8 cellular contexts compared by ENCODE assay signal in genomic region chr17:50477976-50478375, GRCh38. TPM values are rescaled to one million over a fixed set of nuclear protein-coding genes. Genes with fewer than 3 reads are reported as not detected.
DNase-seq lines count a peak whose midpoint lies in the region; ATAC-seq and TF ChIP-seq lines count a peak whose summit lies in the region.

No MANE protein-coding gene starts in this region.

- ATAC-seq in Panc1 (no peak), GM21723 (IDR thresholded peaks at IDR 0.05; ENCODE audit: unreplicated experiment) (no peak)

- H3K27ac ChIP-seq in DOHH2 (ENCODE audit: low read depth, low read length) (peak overlapping the region; percentile 65; the same call in 1 of the 2 replicates), Panc1 (ENCODE audit: low read length) (peak overlapping the region; percentile 93), esophagus muscularis mucosa (replicated peaks in 1 of 4) (peak overlapping the region; percentile 86 to 92 (median 88))

- H3K4me3 ChIP-seq in DOHH2 (ENCODE audit: low read length) = peak overlapping the region; percentile 89
- peak overlapping the region; percentile 88 to 98; a peak in 3 of 4 replicates for H3K4me3 ChIP-seq in Panc1 (ENCODE audit: low read depth in 2 of 2, low read length in 2 of 2)
- peak overlapping the region in 3 of 4 donors; percentile 72 to 86 (median 80) for H3K4me3 ChIP-seq in esophagus muscularis mucosa

- H3K27me3 Mint-ChIP-seq in progenitor cell of endocrine pancreas = peaks cover 9% of the 10 kb centered on the region

- peaks cover 13% of the 10 kb centered on the region for H3K79me2 ChIP-seq in DOHH2 (ENCODE audit: control insufficient read depth, low read length)

- no peaks in the 10 kb centered on the region for H3K9me3 Mint-ChIP-seq in progenitor cell of endocrine pancreas (ENCODE audit: low read depth)

- WGBS in esophagus muscularis mucosa = 73% methylated on average over 7 of the region's 7 CpGs

- H3K4me1 Mint-ChIP-seq in progenitor cell of endocrine pancreas (ENCODE audit: low read depth) = peaks cover 11% of the 10 kb centered on the region

- intact Hi-C loops in Panc1 (cut with micrococcal nuclease; ENCODE audit: unreplicated experiment) (no loop called here), esophagus muscularis mucosa (cut with DNase I) (no loop called here)

- H3K27ac Mint-ChIP-seq in progenitor cell of endocrine pancreas = peak overlapping the region; percentile 97

- peak overlapping the region; percentile 61 for H3K4me2 ChIP-seq in DOHH2 (ENCODE audit: low read length)

- H3F3A ChIP-seq in DOHH2 (ENCODE audit: control insufficient read depth, insufficient read depth) = peaks cover 7% of the 10 kb centered on the region

- H3K4me3 Mint-ChIP-seq in progenitor cell of endocrine pancreas (ENCODE audit: low read depth) = peak overlapping the region; percentile 77

- H3K9me3 ChIP-seq in DOHH2 (ENCODE audit: control insufficient read depth, insufficient read depth, low read length) = no peaks in the 10 kb centered on the region
- H3K9me3 ChIP-seq in Panc1 (ENCODE audit: control insufficient read depth, insufficient read depth, low read depth, low read length) = no peaks in the 10 kb centered on the region
- H3K9me3 ChIP-seq in esophagus muscularis mucosa = no peaks in the 10 kb centered on the region

- in situ Hi-C loops in Panc1 (cut with HindIII; ENCODE audit: low pct_unique_long_range_greater_than_20kb, low sequenced_read_pairs) = no loop called here

- TF ChIP-seq CTCF in DOHH2 (IDR thresholded peaks at IDR 0.05; ENCODE audit: low read depth, low read length, poor library complexity, severe bottlenecking) = no peak
- TF ChIP-seq CTCF in Panc1 (IDR thresholded peaks at IDR 0.05) = no peak
- no peak for TF ChIP-seq CTCF in esophagus muscularis mucosa (IDR thresholded peaks at IDR 0.05)
- TF ChIP-seq CTCF in progenitor cell of endocrine pancreas (IDR thresholded peaks at IDR 0.05; ENCODE audit: unreplicated experiment) = no peak

- H3K27me3 ChIP-seq in DOHH2 (ENCODE audit: control insufficient read depth, low read length) = peaks cover 5% of the 10 kb centered on the region; the same call in 1 of the 2 replicates
- H3K27me3 ChIP-seq in Panc1 (ENCODE audit: control insufficient read depth, insufficient read depth, low read length) = no peaks in the 10 kb centered on the region
- peaks cover 0 to 16% (median 5%) of the 10 kb centered on the region in 4 donors for H3K27me3 ChIP-seq in esophagus muscularis mucosa

- H4K20me1 ChIP-seq in DOHH2 (ENCODE audit: control insufficient read depth, insufficient read depth, low read depth, low read length) = no peaks in the 10 kb centered on the region

- H3K9me2 ChIP-seq in DOHH2 (replicated peaks; ENCODE audit: control insufficient read depth, low read length) = no peaks in the 10 kb centered on the region

- no peak for DNase-seq in Panc1 (ENCODE audit: low read depth, low spot score)
- no peak for DNase-seq in esophagus muscularis mucosa (ENCODE audit: extremely low spot score)
- no peak for DNase-seq in progenitor cell of endocrine pancreas (ENCODE audit: low spot score, unreplicated experiment)
- DNase-seq in NCI-H1048 (lab: John Stamatoyannopoulos, UW) = no peak
- DNase-seq in activated CD4-positive, CD25-positive, alpha-beta regulatory T cell treated with anti-CD3 and anti-CD28 coated beads, Interleukin-2, amount 50 U/mL, for 72 hours = no peak
- DNase-seq in hepatic stellate cell (ENCODE audit: low spot score) = no peak

- CTCF ChIA-PET in Panc1 (lab: Charles Lee) = interaction anchor here (0.6 to 1.7 kb wide), 12 partner anchors 19 to 553 kb away, joined by 3 to 17 read pairs (median 6); partner anchors contain the start of gene LRRC59

- POLR2A ChIA-PET in Panc1 (lab: Charles Lee) = interaction anchor here (0.7 kb wide), 1 partner anchor 142 kb away, joined by 11 read pairs; no protein-coding TSS in a partner anchor

- no peak for TF ChIP-seq POLR2A in esophagus muscularis mucosa (IDR thresholded peaks at IDR 0.05; ENCODE audit: low read depth)

- H3K4me1 ChIP-seq in DOHH2 (ENCODE audit: control insufficient read depth, low read length) = peaks cover 27% of the 10 kb centered on the region
- peaks cover 30% of the 10 kb centered on the region for H3K4me1 ChIP-seq in Panc1 (ENCODE audit: control insufficient read depth, insufficient read depth, low read length)
- peaks cover 30 to 36% (median 33%) of the 10 kb centered on the region in 4 donors for H3K4me1 ChIP-seq in esophagus muscularis mucosa

- H3K36me3 Mint-ChIP-seq in progenitor cell of endocrine pancreas (ENCODE audit: insufficient read depth) = peaks cover 11% of the 10 kb centered on the region

- no TSS peak for BruUV-seq in Panc1 (replicated peaks; lab: Mats Ljungman, UMichigan)

- no peak for TF ChIP-seq EP300 in esophagus muscularis mucosa (IDR thresholded peaks at IDR 0.05)

- H3K36me3 ChIP-seq in DOHH2 (ENCODE audit: control insufficient read depth, low read length) = peaks cover 15% of the 10 kb centered on the region
- H3K36me3 ChIP-seq in Panc1 (ENCODE audit: control insufficient read depth, insufficient read depth, low read length) = no peaks in the 10 kb centered on the region
- peaks cover 0 to 26% (median 9%) of the 10 kb centered on the region in 4 donors for H3K36me3 ChIP-seq in esophagus muscularis mucosa

RNA-seq across cellular contexts. Expression of gene RSAD1, which starts 0.7 kb away (rescaled TPM):
- 40.2 TPM for total RNA-seq in Panc1 (2021; ENCODE audit: unreplicated experiment)
- 34.6 TPM for polyA plus RNA-seq in Panc1 (2012; ENCODE audit: insufficient read length)
- total RNA-seq in esophagus muscularis mucosa = 10 to 100 TPM; 12.9 to 24.6 (median 16.1) TPM
- total RNA-seq in progenitor cell of endocrine pancreas = 34.4 and 40.7 TPM in 2 replicates

RNA-seq across cellular contexts. Expression of gene CHAD, which starts 9.3 kb away (rescaled TPM):
- not detected for total RNA-seq in Panc1 (2021; ENCODE audit: unreplicated experiment)
- polyA plus RNA-seq in Panc1 (2012; ENCODE audit: insufficient read length) = 0.92 TPM
- not detected for total RNA-seq in esophagus muscularis mucosa
- not detected in 2 replicates for total RNA-seq in progenitor cell of endocrine pancreas

RNA-seq across cellular contexts. Expression of gene MYCBPAP, which starts 30.3 kb away (rescaled TPM):
- total RNA-seq in Panc1 (2021; ENCODE audit: unreplicated experiment) (2.2 TPM), esophagus muscularis mucosa (1 to 10 TPM in 2 of 4 donors, under 1 TPM in 1, not detected in 1; 0.33 to 1.6 (median 1.2) TPM), progenitor cell of endocrine pancreas (1.7 and 3.5 TPM in 2 replicates)
- polyA plus RNA-seq in Panc1 (2012; ENCODE audit: insufficient read length) = 3.7 TPM

RNA-seq across cellular contexts. Expression of gene ACSF2, which starts 52.0 kb away (rescaled TPM):
- total RNA-seq in Panc1 (2021; ENCODE audit: unreplicated experiment) (17.2 TPM), esophagus muscularis mucosa (1 to 10 TPM; 6.0 to 9.6 (median 8.1) TPM), progenitor cell of endocrine pancreas (69.7 and 72.6 TPM in 2 replicates)
- 35.8 TPM for polyA plus RNA-seq in Panc1 (2012; ENCODE audit: insufficient read length)

RNA-seq across cellular contexts. Expression of gene EPN3, which starts 54.6 kb away (rescaled TPM):
- 0.92 TPM for total RNA-seq in Panc1 (2021; ENCODE audit: unreplicated experiment)
- 0.67 TPM for polyA plus RNA-seq in Panc1 (2012; ENCODE audit: insufficient read length)
- not detected for total RNA-seq in esophagus muscularis mucosa
- total RNA-seq in progenitor cell of endocrine pancreas = 8.5 and 9.1 TPM in 2 replicates
